Comparison of ENCODE assay signal across 8 cellular contexts in genomic region chr3:192772495-192772894, GRCh38. TPM values are rescaled to one million over a fixed set of nuclear protein-coding genes. Genes with fewer than 3 reads are reported as not detected.
DNase-seq lines count a peak whose midpoint lies in the region; ATAC-seq and TF ChIP-seq lines count a peak whose summit lies in the region.

No MANE protein-coding gene starts in this region.

- H3K4me1 ChIP-seq in left ventricle myocardium inferior (peaks cover 5% of the 10 kb centered on the region), colonic mucosa (no peaks in the 10 kb centered on the region)

- H3K36me3 ChIP-seq in left ventricle myocardium inferior (no peaks in the 10 kb centered on the region), colonic mucosa (no peaks in the 10 kb centered on the region)

- no peak overlapping the region for H3K27ac Mint-ChIP-seq in stimulated activated memory B cell treated with anti-CD40 and anti-IgM and Interleukin-4, amounts not matched to agents 10 μg/mL and 1 μg/mL and 100 μg/mL, for 72 hours

- no peak for ATAC-seq in stimulated activated memory B cell treated with anti-CD40 and anti-IgM and Interleukin-4, amounts not matched to agents 10 μg/mL and 1 μg/mL and 100 μg/mL, for 72 hours

- H3K9me3 ChIP-seq in left ventricle myocardium inferior (replicated peaks) = peaks cover 20% of the 10 kb centered on the region
- no peaks in the 10 kb centered on the region for H3K9me3 ChIP-seq in colonic mucosa

- peaks cover 14% of the 10 kb centered on the region for H3K9me3 Mint-ChIP-seq in stimulated activated memory B cell treated with anti-CD40 and anti-IgM and Interleukin-4, amounts not matched to agents 10 μg/mL and 1 μg/mL and 100 μg/mL, for 72 hours

- peaks cover 29% of the 10 kb centered on the region for H3K27me3 Mint-ChIP-seq in stimulated activated memory B cell treated with anti-CD40 and anti-IgM and Interleukin-4, amounts not matched to agents 10 μg/mL and 1 μg/mL and 100 μg/mL, for 72 hours

- no peak overlapping the region for H3K4me3 Mint-ChIP-seq in stimulated activated memory B cell treated with anti-CD40 and anti-IgM and Interleukin-4, amounts not matched to agents 10 μg/mL and 1 μg/mL and 100 μg/mL, for 72 hours

- H3K27me3 ChIP-seq in left ventricle myocardium inferior (ENCODE audit: low read depth) (no peaks in the 10 kb centered on the region), colonic mucosa (peaks cover 4% of the 10 kb centered on the region)

- no peak overlapping the region for H3K4me3 ChIP-seq in left ventricle myocardium inferior
- H3K4me3 ChIP-seq in colonic mucosa = no peak overlapping the region

- intact Hi-C loops in left ventricle myocardium inferior (cut with micrococcal nuclease) = no loop called here
- intact Hi-C loops in colonic mucosa (cut with DNase I) = no loop called here

- DNase-seq in Daoy (ENCODE audit: low read depth) (peak; percentile 35), HT1080 (ENCODE audit: low read depth) (peak; percentile 63), RWPE1 (ENCODE audit: low spot score) (peak; percentile 20), left ventricle myocardium inferior (peak; percentile 48), colonic mucosa (no peak), KG1 (lab: John Stamatoyannopoulos, UW) (no peak)
- no peak for DNase-seq in stimulated activated naive CD4-positive, alpha-beta T cell (lab: John Stamatoyannopoulos, UW)

- TF ChIP-seq CTCF in RWPE1 (conservative IDR thresholded peaks at IDR 0.05; ENCODE audit: low read depth) = peak; percentile 22; the same call in 1 of the 2 replicates
- TF ChIP-seq CTCF in left ventricle myocardium inferior (IDR thresholded peaks at IDR 0.05; ENCODE audit: borderline replicate concordance) = peak; percentile 69
- no peak for TF ChIP-seq CTCF in colonic mucosa (IDR thresholded peaks at IDR 0.05)

- H3K27ac ChIP-seq in RWPE1 (no peak overlapping the region), left ventricle myocardium inferior (replicated peaks) (no peak overlapping the region), colonic mucosa (no peak overlapping the region)

- CTCF ChIA-PET in RWPE1 (lab: Yijun Ruan, JAX) = interaction anchor here (1.4 kb wide), 1 partner anchor 19 kb away, joined by 5 read pairs; no protein-coding TSS in a partner anchor

- peaks cover 13% of the 10 kb centered on the region for H3K36me3 Mint-ChIP-seq in stimulated activated memory B cell treated with anti-CD40 and anti-IgM and Interleukin-4, amounts not matched to agents 10 μg/mL and 1 μg/mL and 100 μg/mL, for 72 hours

- no peak overlapping the region for H3K9ac ChIP-seq in colonic mucosa (ENCODE audit: low read depth in 2 of 2, low read length in 2 of 2)

- no peaks in the 10 kb centered on the region for H3K4me1 Mint-ChIP-seq in stimulated activated memory B cell treated with anti-CD40 and anti-IgM and Interleukin-4, amounts not matched to agents 10 μg/mL and 1 μg/mL and 100 μg/mL, for 72 hours

- POLR2A ChIA-PET in RWPE1 (lab: Yijun Ruan, JAX; ENCODE audit: low non-redundant PET) = no interaction called here

RNA-seq across cellular contexts. Expression of gene FGF12, which starts 45.2 kb away (rescaled TPM):
- total RNA-seq in Daoy (2014; rRNA removed; shearing (Covaris generic)) = 0.69 and 2.0 TPM in 2 replicates
- 1.3 and 2.2 TPM in 2 replicates for total RNA-seq in HT1080 (2014; rRNA removed; shearing (Covaris generic))
- polyA plus RNA-seq in HT1080 (2015; cell fraction: cytosol; rRNA removed) = 2.2 and 2.8 TPM in 2 replicates
- 1.7 and 2.1 TPM in 2 replicates for polyA plus RNA-seq in HT1080 (2015; cell fraction: nucleus; rRNA removed)
- total RNA-seq in left ventricle myocardium inferior (325 TPM), colonic mucosa (under 1 TPM; 0.25 to 0.48 TPM)

Comparison
In these comparisons a context has a peak if more than half of its experiments do, and no peak if none do; other contexts are left out.
1. DNase-seq: peak in Daoy (single experiment), HT1080 (single experiment), RWPE1 (single experiment) and left ventricle myocardium inferior (single experiment); none in colonic mucosa (single experiment), stimulated activated naive CD4-positive, alpha-beta T cell (0 of 6) and KG1 (single experiment).
2. RNA of gene FGF12, which starts 45.2 kb away (total RNA-seq): 325 TPM in left ventricle myocardium inferior (single experiment); 1.3 to 2.2 TPM in HT1080, 0.69 to 2.0 TPM in Daoy and 0.25 to 0.48 TPM in colonic mucosa; every median in the first group is over 100 times any median in the second.